ENCODE assay signal across 8 cellular contexts in the genomic region with DNA sequence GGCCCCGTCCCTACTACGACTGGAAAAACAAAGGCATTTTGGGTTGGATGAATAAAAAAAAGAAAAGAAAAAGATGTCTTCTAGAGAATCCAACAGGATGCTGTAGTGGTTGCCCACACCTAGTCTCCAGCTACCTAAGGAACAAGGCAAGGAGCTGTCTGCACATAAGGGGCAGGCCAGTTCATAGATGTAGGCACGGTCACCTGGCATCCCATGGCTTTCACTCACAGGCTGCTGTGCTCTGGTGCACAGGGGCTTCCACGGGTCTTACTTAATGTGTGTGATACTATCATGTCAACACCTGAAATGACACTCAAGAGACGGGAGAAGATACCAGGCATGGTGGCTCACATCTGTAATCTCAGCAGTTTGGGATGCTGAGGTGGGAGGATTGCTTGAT. TPM values are rescaled to one million over a fixed set of nuclear protein-coding genes. Genes with fewer than 3 reads are reported as not detected.
A peak's percentile ranks its signal among the peaks of the same experiment; 100 is the strongest.
DNase-seq lines count a peak whose midpoint lies in the region; ATAC-seq and TF ChIP-seq lines count a peak whose summit lies in the region.

No MANE protein-coding gene starts in this region.

- H2AK9ac ChIP-seq in IMR-90 (replicated peaks; ENCODE audit: low read depth, low read length, poor library complexity): peak overlapping the region; percentile 92

- peak overlapping the region; percentile 19; the same call in 1 of the 2 replicates for H2BK20ac ChIP-seq in IMR-90 (ENCODE audit: low read depth, low read length)

- BruUV-seq in IMR-90 (replicated peaks; lab: Mats Ljungman, UMichigan): no TSS peak

- WGBS in IMR-90 (ENCODE audit: extremely low coverage in 2 of 2, insufficient read length in 1 of 2), 2 experiments: no CpG with 5 or more reads among the region's 5 CpGs

- in situ Hi-C loops in IMR-90 (cut with MboI; ENCODE audit: low sequenced_read_pairs): no loop called here

- no peaks in the 10 kb centered on the region for H3K27me3 ChIP-seq in IMR-90 (ENCODE audit: control insufficient read depth, insufficient read depth, low read length)
- no peaks in the 10 kb centered on the region for H3K27me3 ChIP-seq in naive thymus-derived CD4-positive, alpha-beta T cell (ENCODE audit: control insufficient read depth in 2 of 2, insufficient read depth in 2 of 2, low read length in 2 of 2)

- peak overlapping the region; percentile 65 for H3K4me3 ChIP-seq in IMR-90 (ENCODE audit: insufficient read depth, low read depth, low read length)
- H3K4me3 ChIP-seq in naive thymus-derived CD4-positive, alpha-beta T cell (ENCODE audit: low read length): peak overlapping the region; percentile 38

- H3K27ac ChIP-seq in 22Rv1: peak overlapping the region; percentile 88
- H3K27ac ChIP-seq in IMR-90 (ENCODE audit: insufficient read depth, low read length): no peak overlapping the region
- no peak overlapping the region for H3K27ac ChIP-seq in naive thymus-derived CD4-positive, alpha-beta T cell (ENCODE audit: low read depth, low read length)

- peaks cover 10% of the 10 kb centered on the region; the same call in 1 of the 2 replicates for H3K36me3 ChIP-seq in IMR-90 (ENCODE audit: control insufficient read depth, insufficient read depth, low read length)
- H3K36me3 ChIP-seq in naive thymus-derived CD4-positive, alpha-beta T cell (ENCODE audit: control insufficient read depth in 2 of 3, insufficient read depth in 3 of 3, low read length in 3 of 3): peaks cover 0 to 18% (median 0%) of the 10 kb centered on the region in 3 experiments

- H2BK120ac ChIP-seq in IMR-90 (ENCODE audit: low read depth, low read length): no peak overlapping the region

- TF ChIP-seq POLR2A in IMR-90 (IDR thresholded peaks at IDR 0.05; ENCODE audit: low read depth, low read length): no peak

- peak overlapping the region; percentile 59 for H3K27ac Mint-ChIP-seq in chondrocyte (ENCODE audit: unreplicated experiment)
- peak overlapping the region; percentile 13 to 89 (median 60) for H3K27ac Mint-ChIP-seq in naive thymus-derived CD4-positive, alpha-beta T cell

- H3K9me3 Mint-ChIP-seq in chondrocyte (ENCODE audit: low read depth): no peaks in the 10 kb centered on the region
- peaks cover 0 to 3% (median 0%) of the 10 kb centered on the region in 11 donors for H3K9me3 Mint-ChIP-seq in naive thymus-derived CD4-positive, alpha-beta T cell

- H3K79me1 ChIP-seq in IMR-90 (ENCODE audit: low read depth in 1 of 2, low read length in 2 of 2): peaks cover 23 to 41% of the 10 kb centered on the region in 2 experiments

- H2BK5ac ChIP-seq in IMR-90 (ENCODE audit: low read depth, low read length, poor library complexity, severe bottlenecking): no peak overlapping the region

- no peak for TF ChIP-seq RAD21 in IMR-90 (IDR thresholded peaks at IDR 0.05; ENCODE audit: low read length)

- POLR2A ChIA-PET in IMR-90 (lab: Charles Lee; ENCODE audit: unreplicated experiment): no interaction called here
- POLR2A ChIA-PET in naive thymus-derived CD4-positive, alpha-beta T cell (lab: Charles Lee): interaction anchor here (1.2 to 3.6 kb wide), 5 partner anchors 15 to 136 kb away, joined by 3 to 23 read pairs (median 4); a partner anchor contains a TSS

- peak overlapping the region; percentile 66 for H3K4me2 ChIP-seq in IMR-90 (ENCODE audit: low read depth, low read length)

- H3K4ac ChIP-seq in IMR-90 (ENCODE audit: low read depth, low read length): peak overlapping the region; percentile 24; the same call in 1 of the 2 replicates

- H3K4me3 Mint-ChIP-seq in chondrocyte (ENCODE audit: unreplicated experiment): peak overlapping the region; percentile 71
- peak overlapping the region; percentile 54 to 89 (median 79) for H3K4me3 Mint-ChIP-seq in naive thymus-derived CD4-positive, alpha-beta T cell

- intact Hi-C loops in IMR-90 (cut with micrococcal nuclease): loop anchor here (5.0 kb wide), 1 partner anchor 477 kb away; no protein-coding TSS in a partner anchor
- intact Hi-C loops in naive thymus-derived CD4-positive, alpha-beta T cell (cut with micrococcal nuclease): loop anchor here (1.0 to 10.0 kb wide), 6 partner anchors 52 to 1591 kb away; a partner anchor contains a TSS

- peak overlapping the region; percentile 87 for H3K14ac ChIP-seq in IMR-90 (replicated peaks; ENCODE audit: low read depth, low read length)

- no peak for TF ChIP-seq CTCF in 22Rv1 (IDR thresholded peaks at IDR 0.05)
- TF ChIP-seq CTCF in IMR-90 (conservative IDR thresholded peaks at IDR 0.05; ENCODE audit: low read depth, low read length): no peak
- no peak for TF ChIP-seq CTCF in chondrocyte (IDR thresholded peaks at IDR 0.05)

- no peak overlapping the region for H3K18ac ChIP-seq in IMR-90 (ENCODE audit: low read depth, low read length)

- no peak overlapping the region for H2BK15ac ChIP-seq in IMR-90 (ENCODE audit: low read depth, low read length)

- DNase-seq in IMR-90: no peak
- no peak for DNase-seq in chondrocyte (ENCODE audit: low spot score)
- DNase-seq in naive thymus-derived CD4-positive, alpha-beta T cell: no peak
- DNase-seq in RPMI8226: no peak
- no peak for DNase-seq in NCI-H1105 treated with DMSO at 0.1 percent for 48 hours (lab: John Stamatoyannopoulos, UW)

- H2AK5ac ChIP-seq in IMR-90 (ENCODE audit: low read depth, low read length): peak overlapping the region; percentile 97

- no peaks in the 10 kb centered on the region; the same call in 1 of the 2 replicates for H4K20me1 ChIP-seq in IMR-90 (ENCODE audit: insufficient read depth, low read length)

- H4K5ac ChIP-seq in IMR-90 (ENCODE audit: low read depth, low read length): no peak overlapping the region; the same call in 1 of the 2 replicates

- CTCF ChIA-PET in IMR-90 (lab: Yijun Ruan, JAX): interaction anchor here (0.7 kb wide), 1 partner anchor 777 kb away, joined by 4 read pairs; no protein-coding TSS in a partner anchor
- CTCF ChIA-PET in naive thymus-derived CD4-positive, alpha-beta T cell (lab: Charles Lee): no interaction called here

- peaks cover 23% of the 10 kb centered on the region for H3K4me1 Mint-ChIP-seq in chondrocyte (ENCODE audit: low read depth)
- H3K4me1 Mint-ChIP-seq in naive thymus-derived CD4-positive, alpha-beta T cell: peaks cover 43 to 58% (median 52%) of the 10 kb centered on the region in 7 donors

- peak overlapping the region; percentile 53 to 83 for H4K8ac ChIP-seq in IMR-90 (ENCODE audit: low read depth in 2 of 2, low read length in 2 of 2)

- H4K91ac ChIP-seq in IMR-90 (ENCODE audit: insufficient read depth, low read depth, low read length): 0 out of 2 replicates have a peak overlapping the region, but pooled peaks have one; percentile 24

- peaks cover 27% of the 10 kb centered on the region for H3K9me1 ChIP-seq in IMR-90 (ENCODE audit: insufficient read depth, low read length)

- no peaks in the 10 kb centered on the region for H3K9me3 ChIP-seq in IMR-90 (ENCODE audit: control insufficient read depth, insufficient read depth, low read length)
- H3K9me3 ChIP-seq in naive thymus-derived CD4-positive, alpha-beta T cell (ENCODE audit: control insufficient read depth in 2 of 3, low read length in 3 of 3): no peaks in the 10 kb centered on the region

- H3K4me1 ChIP-seq in IMR-90 (ENCODE audit: control insufficient read depth, insufficient read depth, low read length): peaks cover 6% of the 10 kb centered on the region
- H3K4me1 ChIP-seq in naive thymus-derived CD4-positive, alpha-beta T cell (ENCODE audit: control insufficient read depth in 2 of 2, insufficient read depth in 2 of 2, low read length in 2 of 2): peaks cover 31 to 34% of the 10 kb centered on the region in 2 donors

- no peak overlapping the region for H3K56ac ChIP-seq in IMR-90 (ENCODE audit: extremely low read depth, insufficient read depth, low read length)

- ATAC-seq in IMR-90 (ENCODE audit: low read depth) (no peak), HG03025 (IDR thresholded peaks at IDR 0.05; ENCODE audit: low FRiP score, unreplicated experiment) (no peak), HG02852 (IDR thresholded peaks at IDR 0.05; ENCODE audit: unreplicated experiment) (no peak)
- ATAC-seq in naive thymus-derived CD4-positive, alpha-beta T cell: no peak

- no peaks in the 10 kb centered on the region for H3K27me3 Mint-ChIP-seq in chondrocyte (ENCODE audit: low read depth)
- peaks cover 0 to 4% (median 0%) of the 10 kb centered on the region in 5 donors for H3K27me3 Mint-ChIP-seq in naive thymus-derived CD4-positive, alpha-beta T cell

- dilution Hi-C loops in IMR-90 (cut with HindIII; ENCODE audit: low sequenced_read_pairs, unreplicated experiment): no loop called here

- H3K9ac ChIP-seq in IMR-90 (ENCODE audit: low read depth, low read length): peak overlapping the region; percentile 63

- peaks cover 11% of the 10 kb centered on the region for H3K36me3 Mint-ChIP-seq in chondrocyte (ENCODE audit: low read depth)
- H3K36me3 Mint-ChIP-seq in naive thymus-derived CD4-positive, alpha-beta T cell: peaks cover 0 to 22% (median 3%) of the 10 kb centered on the region in 5 donors

- H2AFZ ChIP-seq in IMR-90 (replicated peaks; ENCODE audit: low read length, poor library complexity): peak overlapping the region; percentile 80

- H3K23ac ChIP-seq in IMR-90 (ENCODE audit: low read depth, low read length): peak overlapping the region; percentile 89; the same call in 1 of the 2 replicates

TF ChIP-seq in IMR-90, 13 proteins besides CTCF, POLR2A, EP300 and RAD21 (continues in another document):
- TF ChIP-seq, protein P1, sequence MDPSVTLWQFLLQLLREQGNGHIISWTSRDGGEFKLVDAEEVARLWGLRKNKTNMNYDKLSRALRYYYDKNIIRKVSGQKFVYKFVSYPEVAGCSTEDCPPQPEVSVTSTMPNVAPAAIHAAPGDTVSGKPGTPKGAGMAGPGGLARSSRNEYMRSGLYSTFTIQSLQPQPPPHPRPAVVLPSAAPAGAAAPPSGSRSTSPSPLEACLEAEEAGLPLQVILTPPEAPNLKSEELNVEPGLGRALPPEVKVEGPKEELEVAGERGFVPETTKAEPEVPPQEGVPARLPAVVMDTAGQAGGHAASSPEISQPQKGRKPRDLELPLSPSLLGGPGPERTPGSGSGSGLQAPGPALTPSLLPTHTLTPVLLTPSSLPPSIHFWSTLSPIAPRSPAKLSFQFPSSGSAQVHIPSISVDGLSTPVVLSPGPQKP (IDR thresholded peaks at IDR 0.05; ENCODE audit: borderline replicate concordance, low read depth, low read length): no peak
- no peak for TF ChIP-seq NFE2L2 (IDR thresholded peaks at IDR 0.05; ENCODE audit: low read depth, low read length)
- TF ChIP-seq RFX5 (IDR thresholded peaks at IDR 0.05; ENCODE audit: low read depth, low read length): no peak

RNA-seq across cellular contexts. Expression of a gene that starts 1.0 kb away (rescaled TPM):
- total RNA-seq in IMR-90 (2012; rRNA removed) (6.1 TPM in 2 replicates), chondrocyte (16.4 to 22.6 TPM (median 21.5 TPM) in 3 replicates)
- 11.3 and 12.8 TPM in 2 replicates for polyA plus RNA-seq in IMR-90 (2012; rRNA removed)
- 8.9 and 12.4 TPM in 2 replicates for polyA plus RNA-seq in IMR-90 (2012; cell fraction: cytosol; rRNA removed)
- polyA plus RNA-seq in IMR-90 (2012; cell fraction: nucleus; rRNA removed; ENCODE audit: low replicate concordance): 40.0 and 52.6 TPM in 2 replicates
- total RNA-seq in naive thymus-derived CD4-positive, alpha-beta T cell: 10 to 100 TPM; 22.9 to 43.6 (median 33.8) TPM
- polyA plus RNA-seq in naive thymus-derived CD4-positive, alpha-beta T cell: 10 to 100 TPM; 10.4 to 14.4 TPM
